In the genomic region with DNA sequence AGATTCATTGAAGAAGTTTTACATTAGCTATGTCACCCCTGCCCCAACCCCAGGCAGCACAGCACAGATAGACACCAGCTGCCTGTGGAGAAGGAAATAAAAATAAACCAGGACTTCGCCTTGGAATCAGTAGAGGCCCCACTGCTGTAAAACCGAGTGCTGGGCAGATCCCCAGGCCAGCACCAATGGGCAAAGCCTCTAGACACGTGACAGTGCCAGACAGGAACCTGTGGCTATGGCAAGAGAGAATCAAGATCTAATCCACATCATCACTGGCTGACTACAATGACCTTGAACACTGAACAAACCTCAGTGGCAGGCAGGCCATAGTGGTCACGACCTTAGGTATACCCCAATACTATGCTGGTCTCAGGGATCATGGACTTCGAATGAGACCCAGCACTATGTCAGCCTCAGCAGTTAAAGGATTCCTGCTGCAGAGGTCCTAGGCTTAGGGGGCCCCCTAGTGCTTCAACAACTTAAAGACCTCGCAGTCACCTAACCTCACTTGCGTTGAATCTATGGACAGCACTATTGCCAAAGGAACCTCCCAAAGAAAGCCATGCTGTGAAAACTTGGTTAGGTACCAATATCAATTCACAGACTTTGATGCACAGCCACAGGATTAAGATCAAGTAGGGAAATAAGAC, we compare ENCODE assay signal across 9 cellular contexts.
DNase-seq lines count a peak whose midpoint lies in the region; ATAC-seq and TF ChIP-seq lines count a peak whose summit lies in the region.
"Had no signal": no experiment of that assay in that cellular context is flagged by ENCODE, and none has a peak within 500 bp of the region (broad histone marks: within the 10 kb centered on the region; RNA-seq: fewer than 3 reads in every experiment).

No MANE protein-coding gene starts in this region.

- TF ChIP-seq POLR2A in HCT116 (IDR thresholded peaks at IDR 0.05; ENCODE audit: borderline replicate concordance, extremely low read depth, insufficient read depth, insufficient read length) = no peak

- peak; percentile 14 for DNase-seq in COLO668 (lab: John Stamatoyannopoulos, UW; ENCODE audit: unreplicated experiment)
- DNase-seq in HCT116 (ENCODE audit: low read depth, low spot score) = peak; percentile 23
- DNase-seq in Panc1 (ENCODE audit: low read depth, low spot score) = no peak
- peak; percentile 50 for DNase-seq in glutamatergic neuron
- no peak for DNase-seq in NCI-H187 treated with DMSO at 0.1 percent for 48 hours (lab: John Stamatoyannopoulos, UW)
- no peak for DNase-seq in activated CD4-positive, alpha-beta T cell treated with anti-CD3 and anti-CD28 coated beads for 1 hour

- H3K36me3 Mint-ChIP-seq in glutamatergic neuron (ENCODE audit: unreplicated experiment) = no peaks in the 10 kb centered on the region

- RAD21 ChIA-PET in HCT116 (lab: Charles Lee; ENCODE audit: low non-redundant PET in 1 of 2, low total read pairs in 2 of 2, uncharacterized antibody in 2 of 2, unreplicated experiment in 2 of 2) = no interaction called here

- peak; percentile 68 for TF ChIP-seq RAD21 in HCT116 (IDR thresholded peaks at IDR 0.05; ENCODE audit: low read depth)

- no peak overlapping the region for H3K27ac ChIP-seq in HCT116 (ENCODE audit: low read depth, low read length)
- no peak overlapping the region for H3K27ac ChIP-seq in Panc1 (ENCODE audit: low read length)

- H3K36me3 ChIP-seq in HCT116 (ENCODE audit: control insufficient read depth in 1 of 2, insufficient read depth in 2 of 2, low read length in 2 of 2) = no peaks in the 10 kb centered on the region
- no peaks in the 10 kb centered on the region for H3K36me3 ChIP-seq in Panc1 (ENCODE audit: control insufficient read depth, insufficient read depth, low read length)

- H3K9me3 ChIP-seq in HCT116 (ENCODE audit: control insufficient read depth in 1 of 2, insufficient read depth in 1 of 2, low read depth in 1 of 2, low read length in 2 of 2) (no peaks in the 10 kb centered on the region), Panc1 (ENCODE audit: control insufficient read depth, insufficient read depth, low read depth, low read length) (no peaks in the 10 kb centered on the region)

- H2AFZ ChIP-seq in HCT116 (ENCODE audit: low read depth, low read length, poor library complexity, severe bottlenecking) = no peak overlapping the region

- no peak overlapping the region for H3K4me3 ChIP-seq in HCT116 (replicated peaks in 1 of 2; ENCODE audit: low read depth in 1 of 2, low read length in 2 of 2)
- no peak overlapping the region for H3K4me3 ChIP-seq in Panc1 (ENCODE audit: low read depth in 2 of 2, low read length in 2 of 2)

- H3K79me2 ChIP-seq in HCT116 (ENCODE audit: insufficient read depth, low read length) = no peaks in the 10 kb centered on the region

- no peaks in the 10 kb centered on the region for H3K27me3 ChIP-seq in HCT116 (ENCODE audit: insufficient read depth, low read length)
- no peaks in the 10 kb centered on the region for H3K27me3 ChIP-seq in Panc1 (ENCODE audit: control insufficient read depth, insufficient read depth, low read length)

- ATAC-seq in HCT116 (peak; percentile 89), Panc1 (no peak), GM19397 (IDR thresholded peaks at IDR 0.05; ENCODE audit: unreplicated experiment) (no peak), HG03175 (IDR thresholded peaks at IDR 0.05; ENCODE audit: unreplicated experiment) (no peak)

- intact Hi-C loops in HCT116 (cut with micrococcal nuclease) (loop anchor here (10.0 kb wide), 2 partner anchors 807 to 917 kb away; no protein-coding TSS in a partner anchor), Panc1 (cut with micrococcal nuclease; ENCODE audit: unreplicated experiment) (no loop called here)

- H3K9ac ChIP-seq in HCT116 (ENCODE audit: low read length) = no peak overlapping the region

- no peaks in the 10 kb centered on the region for H3K9me3 Mint-ChIP-seq in glutamatergic neuron (ENCODE audit: unreplicated experiment)

- in situ Hi-C loops in Panc1 (cut with HindIII; ENCODE audit: low pct_unique_long_range_greater_than_20kb, low sequenced_read_pairs) = no loop called here

- H3K4me1 ChIP-seq in HCT116 (ENCODE audit: control insufficient read depth in 1 of 2, insufficient read depth in 2 of 2, low read length in 2 of 2) (no peaks in the 10 kb centered on the region), Panc1 (ENCODE audit: control insufficient read depth, insufficient read depth, low read length) (no peaks in the 10 kb centered on the region)

- CTCF ChIA-PET in HCT116 (lab: Charles Lee) = interaction anchor here (1.7 kb wide), 1 partner anchor 917 kb away, joined by 3 read pairs; no protein-coding TSS in a partner anchor
- CTCF ChIA-PET in Panc1 (lab: Charles Lee) = interaction anchor here (0.6 kb wide), 1 partner anchor 69 kb away, joined by 4 read pairs; no protein-coding TSS in a partner anchor

- H4K20me1 ChIP-seq in HCT116 (ENCODE audit: insufficient read depth) = no peaks in the 10 kb centered on the region

- TF ChIP-seq CTCF in HCT116 (IDR thresholded peaks at IDR 0.05 in 2 of 3, conservative IDR thresholded peaks at IDR 0.05 in 1 of 3; ENCODE audit: borderline replicate concordance in 1 of 3, insufficient read depth in 1 of 3, low read depth in 2 of 3, low read length in 2 of 3) = peak; percentile 21 to 53 (median 48); a peak in 5 of 6 replicates
- peak; percentile 21 for TF ChIP-seq CTCF in Panc1 (IDR thresholded peaks at IDR 0.05)
- TF ChIP-seq CTCF in glutamatergic neuron (IDR thresholded peaks at IDR 0.05; ENCODE audit: partially characterized antibody, unreplicated experiment) = no peak

- BruUV-seq in HCT116 (replicated peaks; lab: Mats Ljungman, UMichigan) = no TSS peak
- no TSS peak for BruUV-seq in Panc1 (replicated peaks; lab: Mats Ljungman, UMichigan)

- no peak overlapping the region for H3K4me3 Mint-ChIP-seq in glutamatergic neuron (ENCODE audit: unreplicated experiment)
- H3K4me3 Mint-ChIP-seq: T-helper 2 cell treated with Interferon-gamma antibody and Interleukin-4, amounts not matched to agents 5 μg/mL and 100 μg/mL, for 36 hours had no signal

- H3K4me1 Mint-ChIP-seq in glutamatergic neuron (ENCODE audit: low read depth, unreplicated experiment) = no peaks in the 10 kb centered on the region

- no peaks in the 10 kb centered on the region for H3K9me2 ChIP-seq in HCT116 (ENCODE audit: insufficient read depth)

- peaks cover 2% of the 10 kb centered on the region for H3K27me3 Mint-ChIP-seq in glutamatergic neuron (ENCODE audit: unreplicated experiment)

- no peak overlapping the region for H3K27ac Mint-ChIP-seq in glutamatergic neuron (ENCODE audit: unreplicated experiment)
- H3K27ac Mint-ChIP-seq: T-helper 2 cell treated with Interferon-gamma antibody and Interleukin-4, amounts not matched to agents 5 μg/mL and 100 μg/mL, for 36 hours had no signal

- POLR2A ChIA-PET in HCT116 (lab: Charles Lee) (no interaction called here), Panc1 (lab: Charles Lee) (no interaction called here)

- H3K4me2 ChIP-seq in HCT116 (ENCODE audit: low read length) = no peak overlapping the region

TF ChIP-seq in HCT116, 20 proteins besides CTCF, POLR2A, EP300 and RAD21:
- TF ChIP-seq POLR2AphosphoS5 (IDR thresholded peaks at IDR 0.05; ENCODE audit: low read depth, low read length) = no peak
- TF ChIP-seq, protein P1, sequence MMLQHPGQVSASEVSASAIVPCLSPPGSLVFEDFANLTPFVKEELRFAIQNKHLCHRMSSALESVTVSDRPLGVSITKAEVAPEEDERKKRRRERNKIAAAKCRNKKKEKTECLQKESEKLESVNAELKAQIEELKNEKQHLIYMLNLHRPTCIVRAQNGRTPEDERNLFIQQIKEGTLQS (IDR thresholded peaks at IDR 0.05) = no peak

Comparison
In these comparisons a context has a peak if more than half of its experiments do, and no peak if none do; other contexts are left out.
1. DNase-seq: peak in COLO668 (single experiment), HCT116 (single experiment) and glutamatergic neuron (single experiment); none in Panc1 (single experiment), NCI-H187 treated with DMSO at 0.1 percent for 48 hours (single experiment) and activated CD4-positive, alpha-beta T cell treated with anti-CD3 and anti-CD28 coated beads for 1 hour (single experiment).